Comparison of ENCODE assay signal across 8 cellular contexts in the genomic region with DNA sequence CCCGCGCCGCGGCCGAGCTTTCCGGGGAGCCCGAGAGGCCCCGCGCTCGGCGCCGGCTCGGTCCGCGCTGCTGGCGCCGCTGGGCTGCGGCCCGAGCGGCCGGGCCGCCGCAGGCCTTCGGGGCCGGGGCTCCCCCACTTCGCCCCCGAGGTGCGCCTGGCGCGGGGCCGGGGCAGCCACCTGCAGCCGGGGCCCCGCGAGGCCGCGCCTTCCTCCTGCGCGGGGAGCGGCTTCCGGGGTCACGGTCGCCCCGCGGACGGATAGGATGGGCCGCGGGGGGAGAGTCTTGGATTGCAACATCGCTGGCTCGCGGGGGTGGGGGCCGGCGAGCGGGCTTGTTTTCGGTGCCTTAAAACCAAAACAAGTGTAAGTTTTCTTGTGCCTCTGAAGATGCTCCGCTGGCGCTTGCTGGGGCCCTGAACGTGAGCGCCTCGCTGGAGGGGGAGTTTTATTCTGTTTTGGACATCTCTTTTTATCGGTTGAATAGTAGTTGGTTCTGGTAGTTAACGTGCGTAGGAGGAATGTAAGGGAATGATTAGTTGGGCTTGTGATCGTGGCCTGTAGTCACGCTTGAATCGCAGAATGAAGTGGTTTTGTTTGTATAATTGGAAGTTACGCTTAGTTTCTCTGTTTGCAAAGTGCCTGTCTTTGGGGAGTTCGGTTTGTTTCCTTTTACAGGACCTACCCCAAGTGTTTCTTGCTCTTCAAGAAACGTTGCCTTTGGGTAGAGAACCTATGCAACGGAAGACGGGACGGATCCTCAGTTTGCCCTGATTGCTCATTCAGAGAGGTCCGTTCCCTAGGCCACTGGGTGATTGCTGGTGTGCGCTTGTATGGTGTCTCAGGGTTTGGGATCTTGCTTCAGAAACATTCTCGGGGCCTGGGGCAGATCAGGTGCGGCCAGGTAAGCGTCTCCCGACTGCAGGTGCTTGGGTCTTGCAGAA. TPM values are rescaled to one million over a fixed set of nuclear protein-coding genes. Genes with fewer than 3 reads are reported as not detected.
A peak's percentile ranks its signal among the peaks of the same experiment; 100 is the strongest.
DNase-seq lines count a peak whose midpoint lies in the region; ATAC-seq and TF ChIP-seq lines count a peak whose summit lies in the region.

No MANE protein-coding gene starts in this region.

- H3K4me1 Mint-ChIP-seq in IgD-negative memory B cell: peaks cover 16 to 22% (median 20%) of the 10 kb centered on the region in 3 donors

- peak overlapping the region; percentile 92 for H3K4me3 ChIP-seq in cardiac muscle cell
- H3K4me3 ChIP-seq in effector memory CD4-positive, alpha-beta T cell (ENCODE audit: insufficient read depth, low read depth, low read length, poor library complexity, severe bottlenecking): peak overlapping the region; percentile 76
- peak overlapping the region; percentile 65 to 91 for H3K4me3 ChIP-seq in mucosa of rectum (ENCODE audit: low read length in 2 of 2)
- peak overlapping the region; percentile 78 to 88 for H3K4me3 ChIP-seq in stomach smooth muscle (ENCODE audit: low read length in 2 of 2)

- H3K36me3 ChIP-seq in cardiac muscle cell: peaks cover 9% of the 10 kb centered on the region
- peaks cover 27% of the 10 kb centered on the region for H3K36me3 ChIP-seq in effector memory CD4-positive, alpha-beta T cell (ENCODE audit: control insufficient read depth, insufficient read depth, low read length)
- H3K36me3 ChIP-seq in mucosa of rectum (ENCODE audit: control insufficient read depth in 2 of 2, insufficient read depth in 2 of 2, low read length in 2 of 2): peaks cover 10 to 21% of the 10 kb centered on the region in 2 donors
- peaks cover 6 to 14% of the 10 kb centered on the region in 2 donors for H3K36me3 ChIP-seq in stomach smooth muscle (ENCODE audit: control insufficient read depth in 2 of 2, insufficient read depth in 2 of 2, low read length in 2 of 2)

- DNase-seq in cardiac muscle cell (ENCODE audit: low read depth in 1 of 2, low spot score in 1 of 2) (peak in 1 of 2 donors; percentile 52), Right ventricle myocardium inferior (ENCODE audit: missing footprints) (no peak), 8988T (no peak)
- DNase-seq in activated CD4-positive, alpha-beta T cell treated with anti-CD3 and anti-CD28 coated beads, Interleukin-2, amount 50 U/mL, for 1 hour: peak; percentile 41
- DNase-seq in effector memory CD4-positive, alpha-beta T cell: peak; percentile 49 to 53 (median 50)

- H3K27me3 Mint-ChIP-seq in IgD-negative memory B cell: no peaks in the 10 kb centered on the region

- H3K27ac Mint-ChIP-seq in IgD-negative memory B cell: peak overlapping the region; percentile 91 to 97 (median 93)

- no peaks in the 10 kb centered on the region for H3K9me3 Mint-ChIP-seq in IgD-negative memory B cell

- intact Hi-C loops in Right ventricle myocardium inferior (cut with DNase I): loop anchor here (5.0 kb wide), 2 partner anchors 42 to 97 kb away; a partner anchor contains a TSS

- H3K27me3 ChIP-seq in cardiac muscle cell (no peaks in the 10 kb centered on the region), mucosa of rectum (ENCODE audit: control insufficient read depth in 2 of 2, insufficient read depth in 2 of 2, low read length in 2 of 2) (no peaks in the 10 kb centered on the region), stomach smooth muscle (ENCODE audit: control insufficient read depth in 1 of 2, insufficient read depth in 2 of 2, low read length in 2 of 2) (no peaks in the 10 kb centered on the region)
- no peaks in the 10 kb centered on the region for H3K27me3 ChIP-seq in effector memory CD4-positive, alpha-beta T cell (replicated peaks; ENCODE audit: control insufficient read depth, insufficient read depth, low read length, poor library complexity, severe bottlenecking)

- H3K9ac ChIP-seq in mucosa of rectum (ENCODE audit: low read depth in 1 of 2, low read length in 2 of 2) (peak overlapping the region; percentile 61 to 73), stomach smooth muscle (ENCODE audit: low read length in 2 of 2) (peak overlapping the region; percentile 74 to 77)

- no peaks in the 10 kb centered on the region for H3K36me3 Mint-ChIP-seq in IgD-negative memory B cell

- H3K27ac ChIP-seq in cardiac muscle cell (peak overlapping the region; percentile 35), mucosa of rectum (ENCODE audit: low read depth in 2 of 2, low read length in 2 of 2) (peak overlapping the region; percentile 38 to 40), stomach smooth muscle (ENCODE audit: low read length) (no peak overlapping the region)
- peak overlapping the region; percentile 63 for H3K27ac ChIP-seq in effector memory CD4-positive, alpha-beta T cell (ENCODE audit: insufficient read depth, low read length, poor library complexity, severe bottlenecking)

- ATAC-seq in Right ventricle myocardium inferior: no peak

- no peaks in the 10 kb centered on the region for H3K9me3 ChIP-seq in cardiac muscle cell (ENCODE audit: low read depth)
- no peaks in the 10 kb centered on the region for H3K9me3 ChIP-seq in effector memory CD4-positive, alpha-beta T cell (ENCODE audit: control insufficient read depth, low read length)
- no peaks in the 10 kb centered on the region for H3K9me3 ChIP-seq in mucosa of rectum (ENCODE audit: control insufficient read depth in 2 of 2, low read length in 2 of 2)
- H3K9me3 ChIP-seq in stomach smooth muscle (ENCODE audit: control insufficient read depth in 2 of 2, low read length in 2 of 2): no peaks in the 10 kb centered on the region

- no peak for TF ChIP-seq CTCF in cardiac muscle cell (IDR thresholded peaks at IDR 0.05; ENCODE audit: low read depth, low read length)

- H3K4me1 ChIP-seq in cardiac muscle cell (ENCODE audit: low read depth) (peaks cover 16% of the 10 kb centered on the region), mucosa of rectum (ENCODE audit: control insufficient read depth in 2 of 2, insufficient read depth in 2 of 2, low read length in 2 of 2) (peaks cover 23 to 27% of the 10 kb centered on the region in 2 donors), stomach smooth muscle (ENCODE audit: control insufficient read depth, insufficient read depth, low read length) (peaks cover 35% of the 10 kb centered on the region)
- peaks cover 24% of the 10 kb centered on the region for H3K4me1 ChIP-seq in effector memory CD4-positive, alpha-beta T cell (ENCODE audit: control insufficient read depth, insufficient read depth, low read length, poor library complexity, severe bottlenecking)

- peak overlapping the region; percentile 93 to 100 (median 96) for H3K4me3 Mint-ChIP-seq in IgD-negative memory B cell

RNA-seq across cellular contexts. Expression of a gene that starts 0.7 kb away (rescaled TPM):
- total RNA-seq in cardiac muscle cell: 75.4 and 81.4 TPM in 2 replicates
- 156 and 157 TPM in 2 replicates for polyA plus RNA-seq in cardiac muscle cell
- 89.4 TPM for total RNA-seq in Right ventricle myocardium inferior
- polyA plus RNA-seq in IgD-negative memory B cell: 165 TPM

RNA-seq across cellular contexts. Expression of a gene that starts 23.3 kb away (rescaled TPM):
- total RNA-seq in cardiac muscle cell: 7.4 and 8.1 TPM in 2 replicates
- 2.7 and 7.7 TPM in 2 replicates for polyA plus RNA-seq in cardiac muscle cell
- total RNA-seq in Right ventricle myocardium inferior: 1.9 TPM
- 26.0 TPM for polyA plus RNA-seq in IgD-negative memory B cell

RNA-seq across cellular contexts. Expression of a gene that starts 41.5 kb away (rescaled TPM):
- total RNA-seq in cardiac muscle cell (119 and 125 TPM in 2 replicates), Right ventricle myocardium inferior (54.6 TPM)
- polyA plus RNA-seq in cardiac muscle cell (157 and 173 TPM in 2 replicates), IgD-negative memory B cell (116 TPM)

RNA-seq across cellular contexts. Expression of a gene that starts 41.6 kb away (rescaled TPM):
- 60.3 and 62.7 TPM in 2 replicates for total RNA-seq in cardiac muscle cell
- polyA plus RNA-seq in cardiac muscle cell: 42.5 and 57.0 TPM in 2 replicates
- total RNA-seq in Right ventricle myocardium inferior: 35.0 TPM
- 55.9 TPM for polyA plus RNA-seq in IgD-negative memory B cell

RNA-seq across cellular contexts. Expression of a gene that starts 54.3 kb away (rescaled TPM):
- total RNA-seq in cardiac muscle cell (not detected in 2 replicates), Right ventricle myocardium inferior (0.54 TPM)
- polyA plus RNA-seq in cardiac muscle cell (not detected in 2 replicates), IgD-negative memory B cell (not detected)

Comparison
In these comparisons a context has a peak if more than half of its experiments do, and no peak if none do; other contexts are left out.
1. DNase-seq: peak in activated CD4-positive, alpha-beta T cell treated with anti-CD3 and anti-CD28 coated beads, Interleukin-2, amount 50 U/mL, for 1 hour (single experiment) and effector memory CD4-positive, alpha-beta T cell (3 of 3); none in Right ventricle myocardium inferior (single experiment) and 8988T (single experiment).
2. Peak in every context shown above with its lines, with median percentiles within 50 percentile points of each other: H3K4me3 ChIP-seq.